Comparison of ENCODE assay signal across 1 cellular context in the genomic region with DNA sequence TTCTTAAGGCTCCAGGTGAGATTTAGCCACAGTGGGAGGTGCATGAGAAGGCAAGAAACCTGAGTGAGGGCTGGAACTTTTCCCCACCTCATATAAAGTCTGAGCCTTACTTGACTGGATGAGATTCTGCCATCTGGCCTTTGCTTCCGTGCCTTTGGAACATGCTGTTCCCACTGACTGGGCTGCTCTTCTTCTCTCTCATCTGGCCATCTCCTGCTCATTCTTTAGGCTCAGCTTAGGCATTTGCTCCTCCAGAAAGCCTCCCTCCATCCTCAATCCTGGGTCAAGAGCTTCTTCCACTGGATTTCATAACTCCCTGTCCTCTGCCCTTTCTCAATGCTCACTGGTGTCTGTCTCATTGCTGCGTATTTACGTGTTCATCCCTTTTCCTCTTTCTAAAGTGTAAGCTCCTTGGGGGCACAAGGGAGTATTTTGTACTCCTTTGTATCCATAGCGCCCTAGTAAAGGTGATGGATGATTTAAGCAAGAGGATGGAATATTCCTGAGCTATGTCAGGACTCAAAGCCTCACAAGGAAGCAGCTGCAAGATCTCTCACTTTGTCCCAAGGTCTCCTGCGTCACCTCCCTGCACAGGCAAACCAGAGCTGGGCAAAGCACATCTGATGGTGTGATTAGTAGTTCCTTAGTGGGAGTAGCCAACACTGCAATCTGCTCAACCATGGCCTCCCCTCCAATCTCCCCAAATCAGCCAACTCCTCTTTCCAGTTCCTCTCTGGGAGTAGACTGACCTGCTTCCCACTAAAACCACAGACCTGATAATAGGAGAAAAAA.
TF ChIP-seq lines count a peak whose summit lies in the region.

No MANE protein-coding gene starts in this region.

TF ChIP-seq in GM12878, 131 proteins besides CTCF, POLR2A, EP300 and RAD21 (continued from another document):
- TF ChIP-seq, protein P1, sequence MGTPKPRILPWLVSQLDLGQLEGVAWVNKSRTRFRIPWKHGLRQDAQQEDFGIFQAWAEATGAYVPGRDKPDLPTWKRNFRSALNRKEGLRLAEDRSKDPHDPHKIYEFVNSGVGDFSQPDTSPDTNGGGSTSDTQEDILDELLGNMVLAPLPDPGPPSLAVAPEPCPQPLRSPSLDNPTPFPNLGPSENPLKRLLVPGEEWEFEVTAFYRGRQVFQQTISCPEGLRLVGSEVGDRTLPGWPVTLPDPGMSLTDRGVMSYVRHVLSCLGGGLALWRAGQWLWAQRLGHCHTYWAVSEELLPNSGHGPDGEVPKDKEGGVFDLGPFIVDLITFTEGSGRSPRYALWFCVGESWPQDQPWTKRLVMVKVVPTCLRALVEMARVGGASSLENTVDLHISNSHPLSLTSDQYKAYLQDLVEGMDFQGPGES (IDR thresholded peaks at IDR 0.05) = no peak
- TF ChIP-seq, protein P2, sequence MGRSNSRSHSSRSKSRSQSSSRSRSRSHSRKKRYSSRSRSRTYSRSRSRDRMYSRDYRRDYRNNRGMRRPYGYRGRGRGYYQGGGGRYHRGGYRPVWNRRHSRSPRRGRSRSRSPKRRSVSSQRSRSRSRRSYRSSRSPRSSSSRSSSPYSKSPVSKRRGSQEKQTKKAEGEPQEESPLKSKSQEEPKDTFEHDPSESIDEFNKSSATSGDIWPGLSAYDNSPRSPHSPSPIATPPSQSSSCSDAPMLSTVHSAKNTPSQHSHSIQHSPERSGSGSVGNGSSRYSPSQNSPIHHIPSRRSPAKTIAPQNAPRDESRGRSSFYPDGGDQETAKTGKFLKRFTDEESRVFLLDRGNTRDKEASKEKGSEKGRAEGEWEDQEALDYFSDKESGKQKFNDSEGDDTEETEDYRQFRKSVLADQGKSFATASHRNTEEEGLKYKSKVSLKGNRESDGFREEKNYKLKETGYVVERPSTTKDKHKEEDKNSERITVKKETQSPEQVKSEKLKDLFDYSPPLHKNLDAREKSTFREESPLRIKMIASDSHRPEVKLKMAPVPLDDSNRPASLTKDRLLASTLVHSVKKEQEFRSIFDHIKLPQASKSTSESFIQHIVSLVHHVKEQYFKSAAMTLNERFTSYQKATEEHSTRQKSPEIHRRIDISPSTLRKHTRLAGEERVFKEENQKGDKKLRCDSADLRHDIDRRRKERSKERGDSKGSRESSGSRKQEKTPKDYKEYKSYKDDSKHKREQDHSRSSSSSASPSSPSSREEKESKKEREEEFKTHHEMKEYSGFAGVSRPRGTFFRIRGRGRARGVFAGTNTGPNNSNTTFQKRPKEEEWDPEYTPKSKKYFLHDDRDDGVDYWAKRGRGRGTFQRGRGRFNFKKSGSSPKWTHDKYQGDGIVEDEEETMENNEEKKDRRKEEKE (IDR thresholded peaks at IDR 0.05) = no peak
- TF ChIP-seq NFYA (IDR thresholded peaks at IDR 0.05; ENCODE audit: borderline replicate concordance, low read depth, low read length) (no peak), POU2F2 (IDR thresholded peaks at IDR 0.05; ENCODE audit: borderline replicate concordance, low read depth, low read length) (no peak), ZNF217 (IDR thresholded peaks at IDR 0.05) (no peak), SIN3A (IDR thresholded peaks at IDR 0.05; ENCODE audit: low read depth, low read length) (no peak), HCFC1 (IDR thresholded peaks at IDR 0.05; ENCODE audit: low read length) (no peak), LARP7 (IDR thresholded peaks at IDR 0.05) (no peak), IKZF2 (IDR thresholded peaks at IDR 0.05) (no peak), PML (IDR thresholded peaks at IDR 0.05; ENCODE audit: low read length) (no peak), HDAC6 (IDR thresholded peaks at IDR 0.05; ENCODE audit: unreplicated experiment) (no peak), NR2F1 (conservative IDR thresholded peaks at IDR 0.05) (no peak), DPF2 (IDR thresholded peaks at IDR 0.05) (no peak), MYB (IDR thresholded peaks at IDR 0.05; ENCODE audit: borderline replicate concordance, low read depth, low read length) (no peak), SIX5 (IDR thresholded peaks at IDR 0.05; ENCODE audit: low read depth, low read length, severe bottlenecking) (no peak), SMC3 (IDR thresholded peaks at IDR 0.05; ENCODE audit: borderline replicate concordance, low read length) (no peak)
